8 cellular contexts compared by ENCODE assay signal in genomic region chrX:132216806-132217202, GRCh38. TPM values are rescaled to one million over a fixed set of nuclear protein-coding genes. Genes with fewer than 3 reads are reported as not detected.
DNase-seq lines count a peak whose midpoint lies in the region; TF ChIP-seq lines count a peak whose summit lies in the region.

No MANE protein-coding gene starts in this region.

- peak overlapping the region; percentile 91 to 93 for H3K27ac ChIP-seq in right atrium auricular region
- peak overlapping the region; percentile 3 for H3K27ac ChIP-seq in iPS-20b (ENCODE audit: low read length)

- H3K27me3 ChIP-seq in right atrium auricular region (no peaks in the 10 kb centered on the region), iPS-20b (ENCODE audit: insufficient read depth, low read length) (no peaks in the 10 kb centered on the region)

- peaks cover 11% of the 10 kb centered on the region for H3K36me3 Mint-ChIP-seq in activated naive CD8-positive, alpha-beta T cell treated with anti-CD3 and anti-CD28 coated beads for 36 hours
- peaks cover 28% of the 10 kb centered on the region for H3K36me3 Mint-ChIP-seq in stimulated activated naive CD8-positive, alpha-beta T cell treated with anti-CD3 and anti-CD28 coated beads, Interleukin-15, Interleukin-2, amounts not matched to agents 100 ng/mL and 50 ng/mL, for 24 hours (ENCODE audit: low read depth)

- H3K4me1 ChIP-seq in right atrium auricular region = peaks cover 0 to 15% of the 10 kb centered on the region in 2 donors
- H3K4me1 ChIP-seq in iPS-20b (ENCODE audit: insufficient read depth, low read length) = peaks cover 3% of the 10 kb centered on the region; the same call in 1 of the 2 replicates

- DNase-seq in right atrium auricular region (ENCODE audit: low spot score) (no peak), cardiac septum (ENCODE audit: low spot score) (no peak), NCI-H187 (lab: John Stamatoyannopoulos, UW) (no peak), NCI-H1930 (lab: John Stamatoyannopoulos, UW) (no peak)
- peak; percentile 5 for DNase-seq in Jurkat, Clone E6-1 (ENCODE audit: low read depth, low spot score)
- DNase-seq in activated naive CD8-positive, alpha-beta T cell treated with anti-CD3 and anti-CD28 coated beads for 36 hours = peak; percentile 6

- H3K9me3 ChIP-seq in right atrium auricular region (no peaks in the 10 kb centered on the region), iPS-20b (ENCODE audit: insufficient read depth, low read depth, low read length) (no peaks in the 10 kb centered on the region)

- no peaks in the 10 kb centered on the region for H3K9me3 Mint-ChIP-seq in activated naive CD8-positive, alpha-beta T cell treated with anti-CD3 and anti-CD28 coated beads for 36 hours
- H3K9me3 Mint-ChIP-seq in stimulated activated naive CD8-positive, alpha-beta T cell treated with anti-CD3 and anti-CD28 coated beads, Interleukin-15, Interleukin-2, amounts not matched to agents 100 ng/mL and 50 ng/mL, for 24 hours = no peaks in the 10 kb centered on the region

- no peaks in the 10 kb centered on the region for H3K27me3 Mint-ChIP-seq in activated naive CD8-positive, alpha-beta T cell treated with anti-CD3 and anti-CD28 coated beads for 36 hours
- H3K27me3 Mint-ChIP-seq in stimulated activated naive CD8-positive, alpha-beta T cell treated with anti-CD3 and anti-CD28 coated beads, Interleukin-15, Interleukin-2, amounts not matched to agents 100 ng/mL and 50 ng/mL, for 24 hours = no peaks in the 10 kb centered on the region

- H3K36me3 ChIP-seq in right atrium auricular region (peaks cover 3% of the 10 kb centered on the region), iPS-20b (ENCODE audit: insufficient read depth, low read depth, low read length) (peaks cover 28% of the 10 kb centered on the region)

- H3K4me3 Mint-ChIP-seq in activated naive CD8-positive, alpha-beta T cell treated with anti-CD3 and anti-CD28 coated beads for 36 hours = peak overlapping the region; percentile 89
- H3K4me3 Mint-ChIP-seq in stimulated activated naive CD8-positive, alpha-beta T cell treated with anti-CD3 and anti-CD28 coated beads, Interleukin-15, Interleukin-2, amounts not matched to agents 100 ng/mL and 50 ng/mL, for 24 hours = peak overlapping the region; percentile 94

- H3K4me3 ChIP-seq in right atrium auricular region = peak overlapping the region; percentile 74 to 76
- peak overlapping the region; percentile 71 for H3K4me3 ChIP-seq in Jurkat, Clone E6-1 (ENCODE audit: low read length)
- peak overlapping the region; percentile 78 for H3K4me3 ChIP-seq in iPS-20b (ENCODE audit: low read length)

- H3K9ac ChIP-seq in iPS-20b (ENCODE audit: low read depth, low read length) = peak overlapping the region; percentile 70; the same call in 1 of the 2 replicates

- H3K4me1 Mint-ChIP-seq in activated naive CD8-positive, alpha-beta T cell treated with anti-CD3 and anti-CD28 coated beads for 36 hours = peaks cover 29% of the 10 kb centered on the region
- peaks cover 40% of the 10 kb centered on the region for H3K4me1 Mint-ChIP-seq in stimulated activated naive CD8-positive, alpha-beta T cell treated with anti-CD3 and anti-CD28 coated beads, Interleukin-15, Interleukin-2, amounts not matched to agents 100 ng/mL and 50 ng/mL, for 24 hours (ENCODE audit: low read depth)

- peak overlapping the region; percentile 95 for H3K27ac Mint-ChIP-seq in activated naive CD8-positive, alpha-beta T cell treated with anti-CD3 and anti-CD28 coated beads for 36 hours
- H3K27ac Mint-ChIP-seq in stimulated activated naive CD8-positive, alpha-beta T cell treated with anti-CD3 and anti-CD28 coated beads, Interleukin-15, Interleukin-2, amounts not matched to agents 100 ng/mL and 50 ng/mL, for 24 hours = peak overlapping the region; percentile 94

- no peak for TF ChIP-seq CTCF in right atrium auricular region (IDR thresholded peaks at IDR 0.05)

- intact Hi-C loops in cardiac septum (cut with DNase I) = loop anchor here (10.0 kb wide), 1 partner anchor 122 kb away; no protein-coding TSS in a partner anchor

RNA-seq across cellular contexts. Expression of gene RAP2C, which starts 2.4 kb away (rescaled TPM):
- 10 to 100 TPM; 10.8 to 11.5 TPM for total RNA-seq in right atrium auricular region
- 19.1 TPM for total RNA-seq in cardiac septum
- 18.8 TPM for polyA plus RNA-seq in Jurkat, Clone E6-1 (2012; ENCODE audit: insufficient read depth, insufficient read length)
- 10 to 100 TPM; 30.6 to 34.5 TPM for total RNA-seq in activated naive CD8-positive, alpha-beta T cell treated with anti-CD3 and anti-CD28 coated beads for 36 hours

Comparison
In these comparisons a context has a peak if more than half of its experiments do, and no peak if none do; other contexts are left out.
1. DNase-seq: peak in Jurkat, Clone E6-1 (single experiment) and activated naive CD8-positive, alpha-beta T cell treated with anti-CD3 and anti-CD28 coated beads for 36 hours (single experiment); none in right atrium auricular region (single experiment), cardiac septum (single experiment), NCI-H187 (0 of 2) and NCI-H1930 (0 of 2).
2. Peak in every context shown above with its lines, with median percentiles within 50 percentile points of each other: H3K4me3 ChIP-seq.